In genomic region chr10:34121125-34121973, GRCh38 we compare ENCODE assay signal across 1 cellular context.
A peak's percentile ranks its signal among the peaks of the same experiment; 100 is the strongest.
TF ChIP-seq lines count a peak whose summit lies in the region.

No MANE protein-coding gene starts in this region.

TF ChIP-seq in HepG2, 621 proteins besides CTCF, POLR2A, EP300 and RAD21 (continued from another document and continues in another):
- peak; percentile 92 for TF ChIP-seq HDAC1 (CRISPR knock-in tag; IDR thresholded peaks at IDR 0.05)
- TF ChIP-seq ZNF3 (CRISPR knock-in tag; IDR thresholded peaks at IDR 0.05): peak; percentile 63; the same call in 1 of the 2 replicates
- TF ChIP-seq TGIF2 (CRISPR knock-in tag; IDR thresholded peaks at IDR 0.05): peak; percentile 69
- TF ChIP-seq GTF2F1 (IDR thresholded peaks at IDR 0.05; ENCODE audit: low read length): 0 out of 2 replicates have a peak, but pooled peaks have one; percentile 15
- peak; percentile 96 for TF ChIP-seq SKI (IDR thresholded peaks at IDR 0.05; ENCODE audit: partially characterized antibody)
- TF ChIP-seq ZNF180 (CRISPR knock-in tag; IDR thresholded peaks at IDR 0.05; ENCODE audit: borderline replicate concordance, low read depth): no peak
- TF ChIP-seq ZNF646 (CRISPR knock-in tag; IDR thresholded peaks at IDR 0.05): peak; percentile 29; the same call in 1 of the 2 replicates
- TF ChIP-seq TAF1 (CRISPR knock-in tag; IDR thresholded peaks at IDR 0.05): no peak
- TF ChIP-seq ZNF510 (CRISPR knock-in tag; IDR thresholded peaks at IDR 0.05; ENCODE audit: low read depth): 0 out of 2 replicates have a peak, but pooled peaks have one; percentile 42
- no peak for TF ChIP-seq RNF2 (conservative IDR thresholded peaks at IDR 0.05; ENCODE audit: low read depth)
- no peak for TF ChIP-seq ZNF598 (CRISPR knock-in tag; IDR thresholded peaks at IDR 0.05; ENCODE audit: borderline replicate concordance)
- peak; percentile 97; the same call in 1 of the 2 replicates for TF ChIP-seq STAT6 (CRISPR knock-in tag; IDR thresholded peaks at IDR 0.05; ENCODE audit: borderline replicate concordance)
- peak; percentile 59 for TF ChIP-seq JARID2 (CRISPR knock-in tag; IDR thresholded peaks at IDR 0.05; ENCODE audit: insufficient replicate concordance)
- peak; percentile 79; the same call in 1 of the 2 replicates for TF ChIP-seq ZNF12 (CRISPR knock-in tag; IDR thresholded peaks at IDR 0.05)
- TF ChIP-seq TCF12 (IDR thresholded peaks at IDR 0.05): no peak
- TF ChIP-seq TCF12 (CRISPR knock-in tag; IDR thresholded peaks at IDR 0.05): no peak
- TF ChIP-seq HDAC2 (CRISPR knock-in tag; IDR thresholded peaks at IDR 0.05): peak; percentile 98
- peak; percentile 51; the same call in 1 of the 2 replicates for TF ChIP-seq KDM3A (CRISPR knock-in tag; IDR thresholded peaks at IDR 0.05; ENCODE audit: low read depth)
- peak; percentile 7; the same call in 1 of the 2 replicates for TF ChIP-seq BHLHE40 (IDR thresholded peaks at IDR 0.05; ENCODE audit: low read length)
- TF ChIP-seq ZFP91 (CRISPR knock-in tag; IDR thresholded peaks at IDR 0.05; ENCODE audit: borderline replicate concordance): peak; percentile 19; the same call in 1 of the 2 replicates
- TF ChIP-seq ZNF605 (CRISPR knock-in tag; IDR thresholded peaks at IDR 0.05): no peak
- TF ChIP-seq GATA4 (IDR thresholded peaks at IDR 0.05; ENCODE audit: borderline replicate concordance, low read depth): peak; percentile 97
- no peak for TF ChIP-seq ZBTB2 (CRISPR knock-in tag; IDR thresholded peaks at IDR 0.05; ENCODE audit: low read depth)
- no peak for TF ChIP-seq ZC3H4 (CRISPR knock-in tag; IDR thresholded peaks at IDR 0.05; ENCODE audit: borderline replicate concordance)
- no peak for TF ChIP-seq PCBP1 (IDR thresholded peaks at IDR 0.05; ENCODE audit: borderline replicate concordance, low read depth, low read length)
- no peak for TF ChIP-seq SNAPC4 (CRISPR knock-in tag; IDR thresholded peaks at IDR 0.05)
- TF ChIP-seq AGO2 (optimal IDR thresholded peaks at IDR 0.05; ENCODE audit: low read depth, low read length): no peak
- peak; percentile 56; the same call in 1 of the 2 replicates for TF ChIP-seq ZNF788 (CRISPR knock-in tag; IDR thresholded peaks at IDR 0.05; ENCODE audit: borderline replicate concordance)
- no peak for TF ChIP-seq IKZF1 (IDR thresholded peaks at IDR 0.05)
- no peak for TF ChIP-seq ZNF276 (CRISPR knock-in tag; IDR thresholded peaks at IDR 0.05; ENCODE audit: low read depth)
- peak; percentile 97 for TF ChIP-seq ZMYM4 (CRISPR knock-in tag; IDR thresholded peaks at IDR 0.05)
- no peak for TF ChIP-seq RBM39 (IDR thresholded peaks at IDR 0.05; ENCODE audit: low read depth, low read length, poor library complexity, severe bottlenecking)
- TF ChIP-seq ZNF10 (CRISPR knock-in tag; IDR thresholded peaks at IDR 0.05; ENCODE audit: borderline replicate concordance, low read depth): no peak
- peak; percentile 42; the same call in 1 of the 2 replicates for TF ChIP-seq ZNF7 (CRISPR knock-in tag; IDR thresholded peaks at IDR 0.05)
- TF ChIP-seq PCBP2 (optimal IDR thresholded peaks at IDR 0.05; ENCODE audit: low read depth, low read length, poor library complexity, severe bottlenecking): no peak
- TF ChIP-seq ZNF597 (CRISPR knock-in tag; IDR thresholded peaks at IDR 0.05): no peak
- 0 out of 2 replicates have a peak, but pooled peaks have one; percentile 25 for TF ChIP-seq SPEN (CRISPR knock-in tag; IDR thresholded peaks at IDR 0.05; ENCODE audit: low read depth)
- TF ChIP-seq PHF5A (CRISPR knock-in tag; IDR thresholded peaks at IDR 0.05; ENCODE audit: low read depth, unreplicated experiment): peak; percentile 98
- TF ChIP-seq FOXK1 (CRISPR knock-in tag; IDR thresholded peaks at IDR 0.05; ENCODE audit: borderline replicate concordance, low read depth): peak; percentile 96
- peak; percentile 96 for TF ChIP-seq RXRB (CRISPR knock-in tag; IDR thresholded peaks at IDR 0.05; ENCODE audit: borderline replicate concordance)
